In the genomic region with DNA sequence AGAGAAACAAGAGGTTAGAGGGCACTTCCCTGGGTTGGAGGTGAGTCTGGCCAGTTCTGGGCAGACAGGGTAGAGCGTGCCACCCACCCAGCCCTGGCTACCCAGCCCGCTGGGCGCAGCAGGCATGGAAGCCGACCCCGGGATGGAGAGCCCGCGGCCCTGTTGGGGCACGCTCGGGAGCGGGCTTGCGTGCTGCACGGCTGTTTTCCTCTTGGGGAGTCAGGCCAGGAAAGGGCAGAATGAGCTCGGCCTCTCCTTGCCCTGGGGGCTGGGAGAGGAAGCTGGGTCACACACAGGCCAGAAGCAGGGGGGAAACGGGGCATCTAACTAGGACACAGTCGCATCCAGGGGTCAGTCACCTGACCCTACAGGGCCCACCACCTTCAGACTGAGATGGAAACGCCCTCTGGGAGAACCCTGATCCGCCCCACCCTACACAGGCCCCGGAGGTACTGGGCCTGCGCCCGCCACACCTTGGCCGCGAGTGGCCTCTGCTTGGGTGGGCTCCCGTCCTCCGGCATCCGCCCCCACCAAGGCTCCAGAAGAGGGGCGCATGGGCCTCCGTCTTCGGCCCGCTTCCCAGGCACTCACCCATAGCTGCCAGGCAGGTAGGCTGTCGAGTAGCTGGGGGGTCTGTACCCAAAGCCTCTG, we compare ENCODE assay signal across 1 cellular context.
TF ChIP-seq lines count a peak whose summit lies in the region.

No MANE protein-coding gene starts in this region.

TF ChIP-seq in WTC11, 78 proteins besides CTCF, POLR2A, EP300 and RAD21:
- TF ChIP-seq, protein P1, sequence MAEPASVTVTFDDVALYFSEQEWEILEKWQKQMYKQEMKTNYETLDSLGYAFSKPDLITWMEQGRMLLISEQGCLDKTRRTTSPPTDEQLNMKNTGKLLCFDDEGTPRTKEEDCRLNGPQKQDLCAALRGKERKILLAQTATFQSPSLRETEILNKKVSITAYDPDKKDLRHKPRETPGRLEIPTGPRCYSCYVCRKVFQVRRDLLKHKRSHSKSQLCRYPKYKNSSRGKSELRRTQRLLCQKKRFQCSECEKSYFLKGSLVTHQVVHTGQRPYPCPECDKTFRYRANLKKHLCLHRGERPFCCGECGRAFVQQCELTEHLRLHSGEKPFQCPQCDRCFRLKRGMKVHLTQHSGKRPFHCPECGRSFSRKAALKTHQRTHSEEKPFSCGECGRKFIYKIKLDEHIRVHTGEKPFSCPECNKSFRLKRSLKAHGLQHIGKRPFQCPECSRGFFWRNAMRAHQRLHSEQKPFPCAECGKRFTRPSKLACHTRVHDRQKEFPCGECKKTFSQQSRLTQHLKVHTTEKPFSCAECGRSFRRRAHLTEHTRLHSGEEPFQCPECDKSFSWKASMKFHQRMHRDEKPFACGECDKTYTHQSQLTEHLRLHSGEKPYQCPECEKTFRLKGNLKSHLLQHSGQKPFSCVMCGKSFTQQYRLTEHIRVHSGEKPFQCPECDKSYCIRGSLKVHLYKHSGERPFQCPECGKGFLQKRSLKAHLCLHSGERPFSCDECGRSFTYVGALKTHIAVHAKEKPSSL (CRISPR knock-in tag; conservative IDR thresholded peaks at IDR 0.05) = no peak
- TF ChIP-seq FOXK1 (CRISPR knock-in tag; IDR thresholded peaks at IDR 0.05) = no peak
- TF ChIP-seq, protein P2, sequence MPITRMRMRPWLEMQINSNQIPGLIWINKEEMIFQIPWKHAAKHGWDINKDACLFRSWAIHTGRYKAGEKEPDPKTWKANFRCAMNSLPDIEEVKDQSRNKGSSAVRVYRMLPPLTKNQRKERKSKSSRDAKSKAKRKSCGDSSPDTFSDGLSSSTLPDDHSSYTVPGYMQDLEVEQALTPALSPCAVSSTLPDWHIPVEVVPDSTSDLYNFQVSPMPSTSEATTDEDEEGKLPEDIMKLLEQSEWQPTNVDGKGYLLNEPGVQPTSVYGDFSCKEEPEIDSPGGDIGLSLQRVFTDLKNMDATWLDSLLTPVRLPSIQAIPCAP (CRISPR knock-in tag; IDR thresholded peaks at IDR 0.05) = no peak
- no peak for TF ChIP-seq CBFB (CRISPR knock-in tag; IDR thresholded peaks at IDR 0.05; ENCODE audit: low read depth)
- TF ChIP-seq AR (CRISPR knock-in tag; IDR thresholded peaks at IDR 0.05) = no peak
- TF ChIP-seq, protein P3, sequence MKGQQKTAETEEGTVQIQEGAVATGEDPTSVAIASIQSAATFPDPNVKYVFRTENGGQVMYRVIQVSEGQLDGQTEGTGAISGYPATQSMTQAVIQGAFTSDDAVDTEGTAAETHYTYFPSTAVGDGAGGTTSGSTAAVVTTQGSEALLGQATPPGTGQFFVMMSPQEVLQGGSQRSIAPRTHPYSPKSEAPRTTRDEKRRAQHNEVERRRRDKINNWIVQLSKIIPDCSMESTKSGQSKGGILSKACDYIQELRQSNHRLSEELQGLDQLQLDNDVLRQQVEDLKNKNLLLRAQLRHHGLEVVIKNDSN (CRISPR knock-in tag; IDR thresholded peaks at IDR 0.05) = 0 out of 2 replicates have a peak, but pooled peaks have one; percentile 25
- no peak for TF ChIP-seq ZNF416 (CRISPR knock-in tag; IDR thresholded peaks at IDR 0.05)
- TF ChIP-seq ZNF671 (CRISPR knock-in tag; IDR thresholded peaks at IDR 0.05) = no peak
- TF ChIP-seq STAT6 (CRISPR knock-in tag; conservative IDR thresholded peaks at IDR 0.05; ENCODE audit: low read depth) = no peak
